In genomic region chr5:94524841-94525697, GRCh38 we compare ENCODE assay signal across 9 cellular contexts.
A peak's percentile ranks its signal among the peaks of the same experiment; 100 is the strongest.
DNase-seq lines count a peak whose midpoint lies in the region; ATAC-seq and TF ChIP-seq lines count a peak whose summit lies in the region.
"Had no signal": no experiment of that assay in that cellular context is flagged by ENCODE, and none has a peak within 500 bp of the region (broad histone marks: within the 10 kb centered on the region; RNA-seq: fewer than 3 reads in every experiment).

No MANE protein-coding gene starts in this region.

- ATAC-seq in GM18868 (IDR thresholded peaks at IDR 0.05; ENCODE audit: unreplicated experiment) (peak; percentile 93), HG03060 (IDR thresholded peaks at IDR 0.05; ENCODE audit: low read depth, unreplicated experiment) (peak; percentile 68), GM21717 (IDR thresholded peaks at IDR 0.05; ENCODE audit: unreplicated experiment) (no peak)

- H3K9me3 ChIP-seq in uterus = no peaks in the 10 kb centered on the region

- intact Hi-C loops in uterus (cut with DNase I; ENCODE audit: low total_unique reads) = no loop called here

- DNase-seq in DMS153 (lab: John Stamatoyannopoulos, UW) (peak; percentile 9), NCI-H69 (lab: John Stamatoyannopoulos, UW) (peak; percentile 81), astrocyte of the hippocampus (ENCODE audit: low read depth, low spot score) (peak; percentile 52), inferior parietal cortex (ENCODE audit: extremely low spot score) (peak; percentile 59), uterus (no peak)
- DNase-seq: activated T-cell treated with anti-CD3 and anti-CD28 coated beads, Interleukin-2, amount 50 U/mL, for 4 hours had no signal

- H3K4me1 ChIP-seq in uterus = no peaks in the 10 kb centered on the region

- H3K27me3 ChIP-seq in uterus = no peaks in the 10 kb centered on the region

- no peak for TF ChIP-seq POLR2A in uterus (IDR thresholded peaks at IDR 0.05)

- H3K36me3 ChIP-seq in uterus = no peaks in the 10 kb centered on the region

- H3K27ac ChIP-seq in uterus = no peak overlapping the region

- TF ChIP-seq CTCF in uterus (IDR thresholded peaks at IDR 0.05) = peak; percentile 24 to 42 (median 31)

- H3K4me3 ChIP-seq in uterus = no peak overlapping the region

Comparison
In these comparisons a context has a peak if more than half of its experiments do, and no peak if none do; other contexts are left out.
1. DNase-seq: peak in DMS153 (single experiment), NCI-H69 (single experiment), astrocyte of the hippocampus (single experiment) and inferior parietal cortex (single experiment); none in uterus (0 of 2).